In genomic region chr5:14757853-14758252, GRCh38 we compare ENCODE assay signal across 20 cellular contexts.
A peak's percentile ranks its signal among the peaks of the same experiment; 100 is the strongest.
DNase-seq lines count a peak whose midpoint lies in the region; ATAC-seq and TF ChIP-seq lines count a peak whose summit lies in the region.
"Had no signal": no experiment of that assay in that cellular context is flagged by ENCODE, and none has a peak within 500 bp of the region (broad histone marks: within the 10 kb centered on the region; RNA-seq: fewer than 3 reads in every experiment).

No MANE protein-coding gene starts in this region.

- H3K36me3 Mint-ChIP-seq in dendritic cell treated with granulocyte-macrophage colony-stimulating factor and Interleukin-4, amounts not matched to agents 40 ng/mL and 50 ng/mL, for 4 days (ENCODE audit: low read depth), result peaks cover 31% of the 10 kb centered on the region
- H3K36me3 Mint-ChIP-seq in endodermal cell (ENCODE audit: low read depth), result no peaks in the 10 kb centered on the region

- H3K9me3 ChIP-seq in neutrophil (no peaks in the 10 kb centered on the region), endodermal cell (ENCODE audit: control insufficient read depth, low read length) (no peaks in the 10 kb centered on the region)

- H3K27me3 Mint-ChIP-seq in dendritic cell treated with granulocyte-macrophage colony-stimulating factor and Interleukin-4, amounts not matched to agents 40 ng/mL and 50 ng/mL, for 4 days, result no peaks in the 10 kb centered on the region
- no peaks in the 10 kb centered on the region for H3K27me3 Mint-ChIP-seq in endodermal cell (ENCODE audit: insufficient read depth)

- peak overlapping the region; percentile 96 for H3K27ac Mint-ChIP-seq in dendritic cell treated with granulocyte-macrophage colony-stimulating factor and Interleukin-4, amounts not matched to agents 40 ng/mL and 50 ng/mL, for 4 days
- no peak overlapping the region for H3K27ac Mint-ChIP-seq in endodermal cell

- no peaks in the 10 kb centered on the region for H3K36me3 ChIP-seq in neutrophil
- H3K36me3 ChIP-seq in endodermal cell (ENCODE audit: control insufficient read depth, insufficient read depth, low read length), result no peaks in the 10 kb centered on the region

- H3K4me3 Mint-ChIP-seq in dendritic cell treated with granulocyte-macrophage colony-stimulating factor and Interleukin-4, amounts not matched to agents 40 ng/mL and 50 ng/mL, for 4 days, result peak overlapping the region; percentile 22
- H3K4me3 Mint-ChIP-seq in endodermal cell, result no peak overlapping the region

- WGBS in endodermal cell (ENCODE audit: insufficient coverage in 1 of 2, insufficient read length in 1 of 2), 2 experiments, result 94 to 95% methylated on average over 8 to 9 of the region's 9 CpGs

- intact Hi-C loops in dendritic cell treated with granulocyte-macrophage colony-stimulating factor and Interleukin-4, amounts not matched to agents 40 ng/mL and 50 ng/mL, for 4 days (cut with micrococcal nuclease), result loop anchor here (5.0 kb wide), 1 partner anchor 49 kb away; no protein-coding TSS in a partner anchor

- H3K27me3 ChIP-seq in HL-60 (ENCODE audit: insufficient read depth, poor library complexity, severe bottlenecking) (no peaks in the 10 kb centered on the region), neutrophil (no peaks in the 10 kb centered on the region), endodermal cell (ENCODE audit: control insufficient read depth, insufficient read depth, low read length, poor library complexity, severe bottlenecking) (no peaks in the 10 kb centered on the region)

- H3K9ac ChIP-seq in endodermal cell (ENCODE audit: extremely low read depth, low read length, poor library complexity, severe bottlenecking), result no peak overlapping the region

- no peak overlapping the region for H3K27ac ChIP-seq in HL-60 (replicated peaks)
- H3K27ac ChIP-seq in neutrophil, result peak overlapping the region; percentile 46
- H3K27ac ChIP-seq in endodermal cell (ENCODE audit: low read depth, low read length), result no peak overlapping the region
- H3K27ac ChIP-seq: C4-2B, SK-N-MC had no signal

- H3K4me1 Mint-ChIP-seq in dendritic cell treated with granulocyte-macrophage colony-stimulating factor and Interleukin-4, amounts not matched to agents 40 ng/mL and 50 ng/mL, for 4 days (ENCODE audit: low read depth), result peaks cover 49% of the 10 kb centered on the region
- peaks cover 7% of the 10 kb centered on the region for H3K4me1 Mint-ChIP-seq in endodermal cell

- TF ChIP-seq CTCF in HL-60 (IDR thresholded peaks at IDR 0.05; ENCODE audit: insufficient read depth, low read length) (no peak), neutrophil (IDR thresholded peaks at IDR 0.05) (no peak), endodermal cell (conservative IDR thresholded peaks at IDR 0.05) (no peak)

- no peaks in the 10 kb centered on the region for H3K9me3 Mint-ChIP-seq in dendritic cell treated with granulocyte-macrophage colony-stimulating factor and Interleukin-4, amounts not matched to agents 40 ng/mL and 50 ng/mL, for 4 days
- H3K9me3 Mint-ChIP-seq in endodermal cell, result no peaks in the 10 kb centered on the region

- ATAC-seq in HG03469 (IDR thresholded peaks at IDR 0.05; ENCODE audit: unreplicated experiment), result no peak
- no peak for ATAC-seq in GM21447 (IDR thresholded peaks at IDR 0.05; ENCODE audit: unreplicated experiment)

- DNase-seq in HL-60 (ENCODE audit: low read depth in 1 of 2, low spot score in 1 of 2), result peak; percentile 20 to 57
- peak; percentile 77 for DNase-seq in MV-4-11 (lab: John Stamatoyannopoulos, UW)
- no peak for DNase-seq in activated CD8-positive, alpha-beta memory T cell treated with anti-CD3 and anti-CD28 coated beads, Interleukin-2, amount 50 U/mL, for 4 hours
- no peak for DNase-seq in endodermal cell
- DNase-seq: COR-L47; DMS153; Karpas-422; MM.1S; NCI-H1417 treated with DMSO at 0.1 percent for 48 hours; NCI-H1930; NCI-H2171; NCI-H446; NCI-H69; NK-92 treated with Interleukin-12 subunit alpha and Interleukin-12 subunit beta, amount 100 ng/mL, for 24 hours had no signal

- H3K4me1 ChIP-seq in neutrophil (ENCODE audit: control insufficient read depth in 1 of 2, insufficient read depth in 1 of 2, low read depth in 1 of 2, low read length in 1 of 2) (peaks cover 6 to 12% of the 10 kb centered on the region in 2 experiments), endodermal cell (ENCODE audit: control insufficient read depth, insufficient read depth, low read length) (no peaks in the 10 kb centered on the region)

- H3K4me3 ChIP-seq in HL-60 (replicated peaks; ENCODE audit: insufficient read depth, low read length) (no peak overlapping the region), neutrophil (ENCODE audit: low read depth in 1 of 2, low read length in 1 of 2) (no peak overlapping the region), endodermal cell (ENCODE audit: low read length) (no peak overlapping the region)
- H3K4me3 ChIP-seq: SK-N-MC had no signal

Comparison
In these comparisons a context has a peak if more than half of its experiments do, and no peak if none do; other contexts are left out.
1. DNase-seq: peak in HL-60 (2 of 2) and MV-4-11 (single experiment); none in activated CD8-positive, alpha-beta memory T cell treated with anti-CD3 and anti-CD28 coated beads, Interleukin-2, amount 50 U/mL, for 4 hours (single experiment) and endodermal cell (single experiment).